ENCODE assay signal across 1 cellular context in the genomic region with DNA sequence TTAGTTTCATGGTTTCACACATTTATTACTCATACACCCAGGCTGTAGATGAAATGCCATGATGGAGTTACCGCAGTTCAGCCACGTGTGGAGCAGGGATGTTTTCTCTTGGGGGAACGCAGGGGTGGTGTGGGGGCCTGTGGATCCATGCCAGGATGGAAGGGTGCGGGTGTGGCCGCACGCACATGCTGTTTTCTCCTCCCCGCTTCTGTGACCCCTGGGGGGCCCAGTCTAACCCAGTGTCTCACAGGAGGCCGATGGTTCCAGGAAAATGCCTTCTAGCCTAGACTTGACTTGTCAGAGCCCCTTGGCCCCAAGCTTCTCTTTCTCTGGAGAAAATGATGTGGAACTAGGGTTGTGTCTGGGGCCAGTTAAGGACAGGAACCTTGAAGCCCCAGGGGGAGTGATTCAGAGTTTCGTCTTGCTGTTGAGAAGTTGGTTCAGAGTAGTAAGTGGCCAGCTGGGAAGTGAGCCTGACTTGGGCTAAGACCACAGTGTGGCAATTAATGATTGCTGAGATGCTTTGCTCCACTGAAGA.
TF ChIP-seq lines count a peak whose summit lies in the region.

No MANE protein-coding gene starts in this region.

TF ChIP-seq in K562, 482 proteins besides CTCF, POLR2A, EP300 and RAD21 (continued from another document and continues in another):
- TF ChIP-seq, protein P1, sequence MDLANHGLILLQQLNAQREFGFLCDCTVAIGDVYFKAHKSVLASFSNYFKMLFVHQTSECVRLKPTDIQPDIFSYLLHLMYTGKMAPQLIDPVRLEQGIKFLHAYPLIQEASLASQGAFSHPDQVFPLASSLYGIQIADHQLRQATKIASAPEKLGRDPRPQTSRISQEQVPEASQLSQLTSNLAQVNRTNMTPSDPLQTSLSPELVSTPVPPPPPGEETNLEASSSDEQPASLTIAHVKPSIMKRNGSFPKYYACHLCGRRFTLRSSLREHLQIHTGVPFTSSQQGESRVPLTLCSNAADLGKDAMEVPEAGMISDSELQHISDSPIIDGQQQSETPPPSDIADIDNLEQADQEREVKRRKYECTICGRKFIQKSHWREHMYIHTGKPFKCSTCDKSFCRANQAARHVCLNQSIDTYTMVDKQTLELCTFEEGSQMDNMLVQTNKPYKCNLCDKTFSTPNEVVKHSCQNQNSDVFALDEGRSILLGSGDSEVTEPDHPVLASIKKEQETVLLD (IDR thresholded peaks at IDR 0.05): no peak
- TF ChIP-seq CHD2 (IDR thresholded peaks at IDR 0.05; ENCODE audit: low read depth, low read length) (no peak), BRD9 (IDR thresholded peaks at IDR 0.05; ENCODE audit: low read depth, partially characterized antibody) (no peak), BHLHE40 (IDR thresholded peaks at IDR 0.05; ENCODE audit: low read length) (no peak), SAP30 (IDR thresholded peaks at IDR 0.05; ENCODE audit: borderline replicate concordance, insufficient read depth, low read depth, low read length, poor library complexity, severe bottlenecking) (no peak), ILK (tag; IDR thresholded peaks at IDR 0.05; ENCODE audit: borderline replicate concordance, low read depth) (no peak; the same call in 1 of the 2 replicates), MED1 (CRISPR knock-in tag; IDR thresholded peaks at IDR 0.05; ENCODE audit: borderline replicate concordance) (no peak), TEAD2 (tag; IDR thresholded peaks at IDR 0.05) (0 out of 2 replicates have a peak, but pooled peaks have one; percentile 21), FOXA3 (CRISPR knock-in tag; conservative IDR thresholded peaks at IDR 0.05 in 1 of 2, IDR thresholded peaks at IDR 0.05 in 1 of 2) (0 out of 4 replicates have a peak, but pooled peaks of 1 of the 2 experiments have one; percentile 6), TRIM28 (IDR thresholded peaks at IDR 0.05) (no peak), RAD51 (IDR thresholded peaks at IDR 0.05; ENCODE audit: borderline replicate concordance, low read depth) (no peak), ZNF75A (CRISPR knock-in tag; IDR thresholded peaks at IDR 0.05) (no peak), CCNT2 (IDR thresholded peaks at IDR 0.05; ENCODE audit: borderline replicate concordance, extremely low read depth, insufficient read length, low read depth, low read length) (no peak), MCM5 (IDR thresholded peaks at IDR 0.05; ENCODE audit: low read depth) (no peak), FOXK2 (conservative IDR thresholded peaks at IDR 0.05 in 1 of 2, IDR thresholded peaks at IDR 0.05 in 1 of 2; ENCODE audit: low read depth in 2 of 2) (no peak), ZNF408 (CRISPR knock-in tag; IDR thresholded peaks at IDR 0.05; ENCODE audit: low read depth) (no peak), HNRNPL (IDR thresholded peaks at IDR 0.05; ENCODE audit: low read depth, low read length) (no peak), KDM5B (IDR thresholded peaks at IDR 0.05; ENCODE audit: insufficient replicate concordance, low read depth, low read length) (no peak), NR2C1 (IDR thresholded peaks at IDR 0.05) (no peak), NR2C1 (tag; IDR thresholded peaks at IDR 0.05) (peak; percentile 80), TRIM24 (IDR thresholded peaks at IDR 0.05) (no peak), LEF1 (IDR thresholded peaks at IDR 0.05) (no peak), YY1 (IDR thresholded peaks at IDR 0.05; ENCODE audit: borderline replicate concordance in 1 of 3, control insufficient read depth in 1 of 3, extremely low read depth in 1 of 3, insufficient read depth in 3 of 3, insufficient read length in 1 of 3, insufficient replicate concordance in 2 of 3, low read depth in 1 of 3, low read length in 2 of 3) (peak in 1 of 3 experiments; percentile 8), ZNF212 (CRISPR knock-in tag; IDR thresholded peaks at IDR 0.05) (0 out of 2 replicates have a peak, but pooled peaks have one; percentile 40), SRSF1 (IDR thresholded peaks at IDR 0.05; ENCODE audit: low read depth, low read length) (no peak), KLF10 (CRISPR knock-in tag; IDR thresholded peaks at IDR 0.05) (no peak), FOXA1 (IDR thresholded peaks at IDR 0.05; ENCODE audit: borderline replicate concordance) (no peak), CBX1 (IDR thresholded peaks at IDR 0.05; ENCODE audit: low read depth) (no peak), KLF1 (tag; IDR thresholded peaks at IDR 0.05) (no peak), CHD1 (IDR thresholded peaks at IDR 0.05; ENCODE audit: low read length) (no peak), ZNF696 (CRISPR knock-in tag; conservative IDR thresholded peaks at IDR 0.05) (no peak), ASH1L (IDR thresholded peaks at IDR 0.05; ENCODE audit: borderline replicate concordance, low read depth, partially characterized antibody) (no peak), ZNF583 (CRISPR knock-in tag; IDR thresholded peaks at IDR 0.05) (peak; percentile 81), BRD4 (IDR thresholded peaks at IDR 0.05) (no peak), CEBPB (tag; IDR thresholded peaks at IDR 0.05) (no peak), HDAC8 (tag; IDR thresholded peaks at IDR 0.05) (no peak), TCF3 (CRISPR knock-in tag; IDR thresholded peaks at IDR 0.05) (no peak), ZBTB1 (CRISPR knock-in tag; IDR thresholded peaks at IDR 0.05; ENCODE audit: borderline replicate concordance, low read depth) (no peak), ZNF561 (CRISPR knock-in tag; conservative IDR thresholded peaks at IDR 0.05) (no peak), POLR2G (IDR thresholded peaks at IDR 0.05; ENCODE audit: low read depth, low read length) (no peak), ZNF41 (CRISPR knock-in tag; conservative IDR thresholded peaks at IDR 0.05) (peak; percentile 44), SPI1 (IDR thresholded peaks at IDR 0.05; ENCODE audit: borderline replicate concordance, low read depth, low read length) (no peak), ZNF785 (CRISPR knock-in tag; IDR thresholded peaks at IDR 0.05) (peak; percentile 52; the same call in 1 of the 2 replicates)
- TF ChIP-seq, protein P2, sequence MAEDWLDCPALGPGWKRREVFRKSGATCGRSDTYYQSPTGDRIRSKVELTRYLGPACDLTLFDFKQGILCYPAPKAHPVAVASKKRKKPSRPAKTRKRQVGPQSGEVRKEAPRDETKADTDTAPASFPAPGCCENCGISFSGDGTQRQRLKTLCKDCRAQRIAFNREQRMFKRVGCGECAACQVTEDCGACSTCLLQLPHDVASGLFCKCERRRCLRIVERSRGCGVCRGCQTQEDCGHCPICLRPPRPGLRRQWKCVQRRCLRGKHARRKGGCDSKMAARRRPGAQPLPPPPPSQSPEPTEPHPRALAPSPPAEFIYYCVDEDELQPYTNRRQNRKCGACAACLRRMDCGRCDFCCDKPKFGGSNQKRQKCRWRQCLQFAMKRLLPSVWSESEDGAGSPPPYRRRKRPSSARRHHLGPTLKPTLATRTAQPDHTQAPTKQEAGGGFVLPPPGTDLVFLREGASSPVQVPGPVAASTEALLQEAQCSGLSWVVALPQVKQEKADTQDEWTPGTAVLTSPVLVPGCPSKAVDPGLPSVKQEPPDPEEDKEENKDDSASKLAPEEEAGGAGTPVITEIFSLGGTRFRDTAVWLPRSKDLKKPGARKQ (CRISPR knock-in tag; IDR thresholded peaks at IDR 0.05): no peak
- TF ChIP-seq, protein P3, sequence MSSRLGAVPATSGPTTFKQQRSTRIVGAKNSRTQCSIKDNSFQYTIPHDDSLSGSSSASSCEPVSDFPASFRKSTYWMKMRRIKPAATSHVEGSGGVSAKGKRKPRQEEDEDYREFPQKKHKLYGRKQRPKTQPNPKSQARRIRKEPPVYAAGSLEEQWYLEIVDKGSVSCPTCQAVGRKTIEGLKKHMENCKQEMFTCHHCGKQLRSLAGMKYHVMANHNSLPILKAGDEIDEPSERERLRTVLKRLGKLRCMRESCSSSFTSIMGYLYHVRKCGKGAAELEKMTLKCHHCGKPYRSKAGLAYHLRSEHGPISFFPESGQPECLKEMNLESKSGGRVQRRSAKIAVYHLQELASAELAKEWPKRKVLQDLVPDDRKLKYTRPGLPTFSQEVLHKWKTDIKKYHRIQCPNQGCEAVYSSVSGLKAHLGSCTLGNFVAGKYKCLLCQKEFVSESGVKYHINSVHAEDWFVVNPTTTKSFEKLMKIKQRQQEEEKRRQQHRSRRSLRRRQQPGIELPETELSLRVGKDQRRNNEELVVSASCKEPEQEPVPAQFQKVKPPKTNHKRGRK (tag; IDR thresholded peaks at IDR 0.05): no peak
- TF ChIP-seq, protein P4, sequence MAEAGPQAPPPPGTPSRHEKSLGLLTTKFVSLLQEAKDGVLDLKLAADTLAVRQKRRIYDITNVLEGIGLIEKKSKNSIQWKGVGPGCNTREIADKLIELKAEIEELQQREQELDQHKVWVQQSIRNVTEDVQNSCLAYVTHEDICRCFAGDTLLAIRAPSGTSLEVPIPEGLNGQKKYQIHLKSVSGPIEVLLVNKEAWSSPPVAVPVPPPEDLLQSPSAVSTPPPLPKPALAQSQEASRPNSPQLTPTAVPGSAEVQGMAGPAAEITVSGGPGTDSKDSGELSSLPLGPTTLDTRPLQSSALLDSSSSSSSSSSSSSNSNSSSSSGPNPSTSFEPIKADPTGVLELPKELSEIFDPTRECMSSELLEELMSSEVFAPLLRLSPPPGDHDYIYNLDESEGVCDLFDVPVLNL (CRISPR knock-in tag; IDR thresholded peaks at IDR 0.05; ENCODE audit: low read depth): no peak
- TF ChIP-seq, protein P5, sequence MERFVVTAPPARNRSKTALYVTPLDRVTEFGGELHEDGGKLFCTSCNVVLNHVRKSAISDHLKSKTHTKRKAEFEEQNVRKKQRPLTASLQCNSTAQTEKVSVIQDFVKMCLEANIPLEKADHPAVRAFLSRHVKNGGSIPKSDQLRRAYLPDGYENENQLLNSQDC (CRISPR knock-in tag; IDR thresholded peaks at IDR 0.05): no peak
- TF ChIP-seq, protein P6, sequence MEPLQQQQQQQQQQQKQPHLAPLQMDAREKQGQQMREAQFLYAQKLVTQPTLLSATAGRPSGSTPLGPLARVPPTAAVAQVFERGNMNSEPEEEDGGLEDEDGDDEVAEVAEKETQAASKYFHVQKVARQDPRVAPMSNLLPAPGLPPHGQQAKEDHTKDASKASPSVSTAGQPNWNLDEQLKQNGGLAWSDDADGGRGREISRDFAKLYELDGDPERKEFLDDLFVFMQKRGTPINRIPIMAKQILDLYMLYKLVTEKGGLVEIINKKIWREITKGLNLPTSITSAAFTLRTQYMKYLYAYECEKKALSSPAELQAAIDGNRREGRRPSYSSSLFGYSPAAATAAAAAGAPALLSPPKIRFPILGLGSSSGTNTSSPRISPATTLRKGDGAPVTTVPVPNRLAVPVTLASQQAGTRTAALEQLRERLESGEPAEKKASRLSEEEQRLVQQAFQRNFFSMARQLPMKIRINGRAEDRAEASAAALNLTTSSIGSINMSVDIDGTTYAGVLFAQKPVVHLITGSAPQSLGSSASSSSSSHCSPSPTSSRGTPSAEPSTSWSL (CRISPR knock-in tag; IDR thresholded peaks at IDR 0.05; ENCODE audit: borderline replicate concordance): no peak
- TF ChIP-seq, protein P7, sequence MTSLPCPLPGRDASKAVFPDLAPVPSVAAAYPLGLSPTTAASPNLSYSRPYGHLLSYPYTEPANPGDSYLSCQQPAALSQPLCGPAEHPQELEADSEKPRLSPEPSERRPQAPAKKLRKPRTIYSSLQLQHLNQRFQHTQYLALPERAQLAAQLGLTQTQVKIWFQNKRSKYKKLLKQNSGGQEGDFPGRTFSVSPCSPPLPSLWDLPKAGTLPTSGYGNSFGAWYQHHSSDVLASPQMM (CRISPR knock-in tag; IDR thresholded peaks at IDR 0.05): no peak
- TF ChIP-seq, protein P8, sequence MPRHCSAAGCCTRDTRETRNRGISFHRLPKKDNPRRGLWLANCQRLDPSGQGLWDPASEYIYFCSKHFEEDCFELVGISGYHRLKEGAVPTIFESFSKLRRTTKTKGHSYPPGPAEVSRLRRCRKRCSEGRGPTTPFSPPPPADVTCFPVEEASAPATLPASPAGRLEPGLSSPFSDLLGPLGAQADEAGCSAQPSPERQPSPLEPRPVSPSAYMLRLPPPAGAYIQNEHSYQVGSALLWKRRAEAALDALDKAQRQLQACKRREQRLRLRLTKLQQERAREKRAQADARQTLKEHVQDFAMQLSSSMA (CRISPR knock-in tag; IDR thresholded peaks at IDR 0.05): no peak
- TF ChIP-seq, protein P9, sequence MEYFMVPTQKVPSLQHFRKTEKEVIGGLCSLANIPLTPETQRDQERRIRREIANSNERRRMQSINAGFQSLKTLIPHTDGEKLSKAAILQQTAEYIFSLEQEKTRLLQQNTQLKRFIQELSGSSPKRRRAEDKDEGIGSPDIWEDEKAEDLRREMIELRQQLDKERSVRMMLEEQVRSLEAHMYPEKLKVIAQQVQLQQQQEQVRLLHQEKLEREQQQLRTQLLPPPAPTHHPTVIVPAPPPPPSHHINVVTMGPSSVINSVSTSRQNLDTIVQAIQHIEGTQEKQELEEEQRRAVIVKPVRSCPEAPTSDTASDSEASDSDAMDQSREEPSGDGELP (CRISPR knock-in tag; IDR thresholded peaks at IDR 0.05; ENCODE audit: borderline replicate concordance): no peak
- TF ChIP-seq, protein P10, sequence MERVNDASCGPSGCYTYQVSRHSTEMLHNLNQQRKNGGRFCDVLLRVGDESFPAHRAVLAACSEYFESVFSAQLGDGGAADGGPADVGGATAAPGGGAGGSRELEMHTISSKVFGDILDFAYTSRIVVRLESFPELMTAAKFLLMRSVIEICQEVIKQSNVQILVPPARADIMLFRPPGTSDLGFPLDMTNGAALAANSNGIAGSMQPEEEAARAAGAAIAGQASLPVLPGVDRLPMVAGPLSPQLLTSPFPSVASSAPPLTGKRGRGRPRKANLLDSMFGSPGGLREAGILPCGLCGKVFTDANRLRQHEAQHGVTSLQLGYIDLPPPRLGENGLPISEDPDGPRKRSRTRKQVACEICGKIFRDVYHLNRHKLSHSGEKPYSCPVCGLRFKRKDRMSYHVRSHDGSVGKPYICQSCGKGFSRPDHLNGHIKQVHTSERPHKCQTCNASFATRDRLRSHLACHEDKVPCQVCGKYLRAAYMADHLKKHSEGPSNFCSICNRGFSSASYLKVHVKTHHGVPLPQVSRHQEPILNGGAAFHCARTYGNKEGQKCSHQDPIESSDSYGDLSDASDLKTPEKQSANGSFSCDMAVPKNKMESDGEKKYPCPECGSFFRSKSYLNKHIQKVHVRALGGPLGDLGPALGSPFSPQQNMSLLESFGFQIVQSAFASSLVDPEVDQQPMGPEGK (CRISPR knock-in tag; IDR thresholded peaks at IDR 0.05; ENCODE audit: borderline replicate concordance): no peak
- TF ChIP-seq, protein P11, sequence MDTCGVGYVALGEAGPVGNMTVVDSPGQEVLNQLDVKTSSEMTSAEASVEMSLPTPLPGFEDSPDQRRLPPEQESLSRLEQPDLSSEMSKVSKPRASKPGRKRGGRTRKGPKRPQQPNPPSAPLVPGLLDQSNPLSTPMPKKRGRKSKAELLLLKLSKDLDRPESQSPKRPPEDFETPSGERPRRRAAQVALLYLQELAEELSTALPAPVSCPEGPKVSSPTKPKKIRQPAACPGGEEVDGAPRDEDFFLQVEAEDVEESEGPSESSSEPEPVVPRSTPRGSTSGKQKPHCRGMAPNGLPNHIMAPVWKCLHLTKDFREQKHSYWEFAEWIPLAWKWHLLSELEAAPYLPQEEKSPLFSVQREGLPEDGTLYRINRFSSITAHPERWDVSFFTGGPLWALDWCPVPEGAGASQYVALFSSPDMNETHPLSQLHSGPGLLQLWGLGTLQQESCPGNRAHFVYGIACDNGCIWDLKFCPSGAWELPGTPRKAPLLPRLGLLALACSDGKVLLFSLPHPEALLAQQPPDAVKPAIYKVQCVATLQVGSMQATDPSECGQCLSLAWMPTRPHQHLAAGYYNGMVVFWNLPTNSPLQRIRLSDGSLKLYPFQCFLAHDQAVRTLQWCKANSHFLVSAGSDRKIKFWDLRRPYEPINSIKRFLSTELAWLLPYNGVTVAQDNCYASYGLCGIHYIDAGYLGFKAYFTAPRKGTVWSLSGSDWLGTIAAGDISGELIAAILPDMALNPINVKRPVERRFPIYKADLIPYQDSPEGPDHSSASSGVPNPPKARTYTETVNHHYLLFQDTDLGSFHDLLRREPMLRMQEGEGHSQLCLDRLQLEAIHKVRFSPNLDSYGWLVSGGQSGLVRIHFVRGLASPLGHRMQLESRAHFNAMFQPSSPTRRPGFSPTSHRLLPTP (IDR thresholded peaks at IDR 0.05; ENCODE audit: borderline replicate concordance, extremely low read depth, insufficient read length): no peak
